ENCODE assay signal across 11 cellular contexts in the genomic region with DNA sequence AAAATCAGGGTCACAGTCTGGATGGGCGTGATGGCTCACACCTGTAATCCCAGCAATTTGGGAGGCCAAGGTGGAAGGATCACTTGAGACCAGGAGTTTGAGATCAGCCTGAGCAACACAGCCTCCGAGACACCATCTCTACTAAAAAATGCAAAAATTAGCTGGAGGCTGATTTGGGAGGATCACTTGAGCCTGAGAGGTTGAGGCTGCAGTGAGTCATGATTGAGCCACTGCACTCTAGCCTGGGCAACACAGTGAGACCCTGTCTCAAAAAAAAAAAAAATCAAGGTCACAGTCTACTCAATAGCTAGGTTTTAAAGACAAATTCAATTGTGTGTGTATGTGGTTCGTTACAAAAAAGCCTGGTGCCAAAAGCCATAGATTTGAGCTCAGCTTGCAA. TPM values are rescaled to one million over a fixed set of nuclear protein-coding genes. Genes with fewer than 3 reads are reported as not detected.
"Had no signal": no experiment of that assay in that cellular context is flagged by ENCODE, and none has a peak within 500 bp of the region (broad histone marks: within the 10 kb centered on the region; RNA-seq: fewer than 3 reads in every experiment).

No MANE protein-coding gene starts in this region.

- DNase-seq: H9, HCEC 1CT, HFFc6, IMR-90, KBM-7 had no signal

- H3K4me2 ChIP-seq: GM23338, KMS-11 had no signal

- H3K9ac ChIP-seq: KMS-11 had no signal

- H2AFZ ChIP-seq: GM23338 had no signal

- FAIRE-seq: H1, H54 had no signal

- ATAC-seq: GM23338 had no signal

- H3K27ac ChIP-seq: HL-60, KMS-11 had no signal

- H3K4me3 ChIP-seq: GM23338 had no signal

RNA-seq across cellular contexts. Expression of gene TRIM67, which starts 34.4 kb away (rescaled TPM):
- total RNA-seq: H1, H9, HFFc6, HT1080, IMR-90 had no signal
- polyA plus RNA-seq: GM23338, IMR-90 had no signal
